Comparison of ENCODE assay signal across 2 cellular contexts in genomic region chr19:31330761-31331160, GRCh38.
TF ChIP-seq lines count a peak whose summit lies in the region.

No MANE protein-coding gene starts in this region.

TF ChIP-seq in A549, 52 proteins besides CTCF, POLR2A, EP300 and RAD21 (continued from another document):
- TF ChIP-seq REST (IDR thresholded peaks at IDR 0.05), result no peak
- no peak for TF ChIP-seq RFX5 (IDR thresholded peaks at IDR 0.05)
- TF ChIP-seq GATA3 (IDR thresholded peaks at IDR 0.05; ENCODE audit: borderline replicate concordance), result no peak
- no peak for TF ChIP-seq JUNB (IDR thresholded peaks at IDR 0.05)
- TF ChIP-seq JUN (IDR thresholded peaks at IDR 0.05), result no peak
- TF ChIP-seq ZC3H11A (IDR thresholded peaks at IDR 0.05), result no peak
- no peak for TF ChIP-seq HOXB13 (CRISPR knock-in tag; IDR thresholded peaks at IDR 0.05; ENCODE audit: low read depth)
- no peak for TF ChIP-seq HOXB5 (CRISPR knock-in tag; IDR thresholded peaks at IDR 0.05)
- TF ChIP-seq MAFK (IDR thresholded peaks at IDR 0.05; ENCODE audit: partially characterized antibody), result no peak
- TF ChIP-seq BHLHE40 (IDR thresholded peaks at IDR 0.05; ENCODE audit: low read depth, low read length), result no peak
- no peak for TF ChIP-seq NR3C1 (IDR thresholded peaks at IDR 0.05)

TF ChIP-seq in WTC11, 78 proteins besides CTCF, POLR2A, EP300 and RAD21 (continued from another document):
- no peak for TF ChIP-seq ZNF281 (CRISPR knock-in tag; IDR thresholded peaks at IDR 0.05)
- no peak for TF ChIP-seq ATF3 (CRISPR knock-in tag; conservative IDR thresholded peaks at IDR 0.05)
- TF ChIP-seq ZNF232 (CRISPR knock-in tag; IDR thresholded peaks at IDR 0.05), result no peak
- no peak for TF ChIP-seq ZNF219 (CRISPR knock-in tag; IDR thresholded peaks at IDR 0.05; ENCODE audit: borderline replicate concordance)
- TF ChIP-seq TEAD1 (CRISPR knock-in tag; IDR thresholded peaks at IDR 0.05), result no peak
TF ChIP-seq in WTC11: peak in this region for 0.
